ENCODE assay signal across 8 cellular contexts in genomic region chr7:30113144-30113543, GRCh38.
"Had no signal": no experiment of that assay in that cellular context is flagged by ENCODE, and none has a peak within 500 bp of the region (broad histone marks: within the 10 kb centered on the region; RNA-seq: fewer than 3 reads in every experiment).

No MANE protein-coding gene starts in this region.

- DNase-seq: GM23248, GOT3, H7, HFFc6, KG1 had no signal

- H3K9ac ChIP-seq: GM23248 had no signal

- H2AFZ ChIP-seq: GM23248 had no signal

- H3K27ac ChIP-seq: GM23248 had no signal

- FAIRE-seq: HTR-8/SVneo had no signal

- H3K36me3 ChIP-seq: HAP-1 had no signal

- ATAC-seq: HCT116 had no signal

- H3K4me3 ChIP-seq: GM23248, HAP-1 had no signal

- H3K4me1 ChIP-seq: HAP-1 had no signal
